Comparison of ENCODE assay signal across 1 cellular context in genomic region chr9:136225748-136226679, GRCh38.
TF ChIP-seq lines count a peak whose summit lies in the region.

No MANE protein-coding gene starts in this region.

TF ChIP-seq in HepG2, 621 proteins besides CTCF, POLR2A, EP300 and RAD21 (continued from another document and continues in another):
- TF ChIP-seq ARID5B (CRISPR knock-in tag; IDR thresholded peaks at IDR 0.05) (no peak), NR2F1 (CRISPR knock-in tag; IDR thresholded peaks at IDR 0.05) (no peak), MIER3 (CRISPR knock-in tag; IDR thresholded peaks at IDR 0.05; ENCODE audit: borderline replicate concordance) (no peak), NR1H2 (CRISPR knock-in tag; IDR thresholded peaks at IDR 0.05; ENCODE audit: borderline replicate concordance, low read depth) (no peak), MTA3 (CRISPR knock-in tag; IDR thresholded peaks at IDR 0.05) (no peak), ZSCAN29 (CRISPR knock-in tag; conservative IDR thresholded peaks at IDR 0.05) (no peak), ZNF781 (CRISPR knock-in tag; IDR thresholded peaks at IDR 0.05; ENCODE audit: borderline replicate concordance, not compliant biosample characterization) (no peak), LRRFIP1 (CRISPR knock-in tag; conservative IDR thresholded peaks at IDR 0.05) (no peak), RNF219 (CRISPR knock-in tag; IDR thresholded peaks at IDR 0.05) (no peak), GPBP1L1 (CRISPR knock-in tag; IDR thresholded peaks at IDR 0.05) (no peak), RFXAP (CRISPR knock-in tag; IDR thresholded peaks at IDR 0.05; ENCODE audit: borderline replicate concordance) (no peak), PHF8 (CRISPR knock-in tag; IDR thresholded peaks at IDR 0.05) (no peak), ZBTB33 (CRISPR knock-in tag; IDR thresholded peaks at IDR 0.05) (no peak), MIER2 (CRISPR knock-in tag; IDR thresholded peaks at IDR 0.05) (no peak), THAP11 (CRISPR knock-in tag; IDR thresholded peaks at IDR 0.05) (no peak), SP2 (CRISPR knock-in tag; IDR thresholded peaks at IDR 0.05) (no peak), RORA (CRISPR knock-in tag; IDR thresholded peaks at IDR 0.05) (no peak), BHLHE40 (IDR thresholded peaks at IDR 0.05; ENCODE audit: low read length) (peak; percentile 41), ZMYM3 (CRISPR knock-in tag; IDR thresholded peaks at IDR 0.05) (no peak), ZNF570 (CRISPR knock-in tag; IDR thresholded peaks at IDR 0.05; ENCODE audit: borderline replicate concordance) (no peak), ZSCAN25 (CRISPR knock-in tag; IDR thresholded peaks at IDR 0.05) (0 out of 2 replicates have a peak, but pooled peaks have one; percentile 39), ZNF512 (CRISPR knock-in tag; IDR thresholded peaks at IDR 0.05) (no peak), KLF16 (CRISPR knock-in tag; IDR thresholded peaks at IDR 0.05) (no peak), ZKSCAN8 (CRISPR knock-in tag; IDR thresholded peaks at IDR 0.05; ENCODE audit: borderline replicate concordance) (no peak), ZNF34 (CRISPR knock-in tag; IDR thresholded peaks at IDR 0.05; ENCODE audit: borderline replicate concordance) (0 out of 2 replicates have a peak, but pooled peaks have one; percentile 62), TP53 (CRISPR knock-in tag; conservative IDR thresholded peaks at IDR 0.05) (no peak), NCOA5 (CRISPR knock-in tag; IDR thresholded peaks at IDR 0.05) (no peak), HNF1B (CRISPR knock-in tag; IDR thresholded peaks at IDR 0.05) (no peak), KLF15 (CRISPR knock-in tag; IDR thresholded peaks at IDR 0.05; ENCODE audit: borderline replicate concordance) (no peak), ZNF547 (CRISPR knock-in tag; IDR thresholded peaks at IDR 0.05) (no peak), KLF11 (CRISPR knock-in tag; IDR thresholded peaks at IDR 0.05) (no peak), ZNF414 (CRISPR knock-in tag; IDR thresholded peaks at IDR 0.05) (no peak), ATRX (CRISPR knock-in tag; IDR thresholded peaks at IDR 0.05; ENCODE audit: borderline replicate concordance) (no peak), POLR2G (IDR thresholded peaks at IDR 0.05; ENCODE audit: low read depth, low read length) (no peak), JARID2 (CRISPR knock-in tag; IDR thresholded peaks at IDR 0.05; ENCODE audit: insufficient replicate concordance) (no peak), ZNF234 (CRISPR knock-in tag; conservative IDR thresholded peaks at IDR 0.05) (no peak), E2F2 (CRISPR knock-in tag; IDR thresholded peaks at IDR 0.05; ENCODE audit: borderline replicate concordance) (no peak), ZNF441 (CRISPR knock-in tag; IDR thresholded peaks at IDR 0.05; ENCODE audit: borderline replicate concordance) (no peak), U2AF1 (optimal IDR thresholded peaks at IDR 0.05; ENCODE audit: low read depth, low read length) (no peak), E2F5 (CRISPR knock-in tag; conservative IDR thresholded peaks at IDR 0.05) (no peak), ZFP36L2 (CRISPR knock-in tag; IDR thresholded peaks at IDR 0.05) (no peak), ESRRA (CRISPR knock-in tag; IDR thresholded peaks at IDR 0.05; ENCODE audit: low read depth) (no peak), ZNF124 (CRISPR knock-in tag; IDR thresholded peaks at IDR 0.05) (no peak), TFAP4 (IDR thresholded peaks at IDR 0.05; ENCODE audit: borderline replicate concordance, low read depth) (no peak), AGO1 (IDR thresholded peaks at IDR 0.05; ENCODE audit: low read depth, low read length, poor library complexity, severe bottlenecking) (no peak), ZNF790 (CRISPR knock-in tag; IDR thresholded peaks at IDR 0.05; ENCODE audit: borderline replicate concordance) (no peak), BORCS8-MEF2B (CRISPR knock-in tag; IDR thresholded peaks at IDR 0.05) (no peak), ZNF556 (CRISPR knock-in tag; IDR thresholded peaks at IDR 0.05; ENCODE audit: borderline replicate concordance) (no peak), PHF21A (CRISPR knock-in tag; IDR thresholded peaks at IDR 0.05) (no peak), SMAD9 (CRISPR knock-in tag; IDR thresholded peaks at IDR 0.05) (no peak)
